ENCODE assay signal across 8 cellular contexts in the genomic region with DNA sequence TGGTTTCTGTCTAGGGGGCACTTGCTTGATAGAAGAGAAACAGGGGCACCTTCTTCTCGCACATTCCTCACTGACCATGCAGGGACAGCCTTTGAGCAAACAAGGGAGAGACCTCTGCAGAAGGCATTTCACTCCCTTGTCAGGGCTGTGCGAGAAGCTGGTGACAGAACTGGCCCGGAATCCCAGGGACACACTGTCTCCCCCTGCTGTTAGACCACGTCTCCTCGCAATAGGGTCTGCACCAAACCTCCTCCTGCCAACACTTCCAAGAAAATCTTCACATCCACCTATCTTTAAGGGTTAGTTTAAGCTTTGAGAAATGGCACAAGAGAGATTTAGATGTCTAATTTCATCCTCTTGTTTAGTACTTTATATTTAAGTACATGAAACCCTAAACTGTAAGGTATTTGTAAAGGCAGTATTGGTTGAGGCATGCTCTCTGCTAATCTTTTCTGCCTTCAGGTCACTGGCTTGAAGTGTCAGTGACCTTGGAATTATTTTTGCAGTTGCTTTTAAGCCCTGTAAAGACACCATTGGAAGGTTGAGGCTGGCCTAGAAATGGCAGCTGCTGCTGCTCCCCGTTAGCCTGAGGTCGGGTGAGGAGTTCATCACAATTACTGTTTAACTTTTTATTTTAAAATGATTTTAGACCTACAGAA. TPM values are rescaled to one million over a fixed set of nuclear protein-coding genes. Genes with fewer than 3 reads are reported as not detected.
A peak's percentile ranks its signal among the peaks of the same experiment; 100 is the strongest.
DNase-seq lines count a peak whose midpoint lies in the region; ATAC-seq and TF ChIP-seq lines count a peak whose summit lies in the region.

No MANE protein-coding gene starts in this region.

- H3K27ac ChIP-seq in right atrium auricular region = peak overlapping the region; percentile 74 to 90

- DNase-seq in NCI-H2227 (lab: John Stamatoyannopoulos, UW; ENCODE audit: unreplicated experiment) (peak; percentile 9), NCI-H2227 treated with DMSO at 0.1 percent for 48 hours (lab: John Stamatoyannopoulos, UW) (no peak), right atrium auricular region (ENCODE audit: low spot score) (no peak)
- DNase-seq in activated CD8-positive, alpha-beta memory T cell treated with anti-CD3 and anti-CD28 coated beads, Interleukin-2, amount 50 U/mL, for 4 hours = peak; percentile 23
- DNase-seq in stimulated activated CD4-positive, alpha-beta T cell treated with anti-CD3 and anti-CD28 coated beads, Interleukin-1b, Interleukin-23, amount 100 ng/mL, for 48 hours = peak; percentile 25

- TF ChIP-seq CTCF in Loucy (conservative IDR thresholded peaks at IDR 0.05; ENCODE audit: low read length) (peak; percentile 95), right atrium auricular region (IDR thresholded peaks at IDR 0.05) (peak; percentile 33 to 68)

- no peaks in the 10 kb centered on the region for H3K4me1 ChIP-seq in Loucy (ENCODE audit: insufficient read depth, low read length, poor library complexity, severe bottlenecking)
- peaks cover 0 to 37% of the 10 kb centered on the region in 2 donors for H3K4me1 ChIP-seq in right atrium auricular region

- no peaks in the 10 kb centered on the region for H3K9me3 ChIP-seq in Loucy (ENCODE audit: insufficient read depth, low read depth, low read length)
- no peaks in the 10 kb centered on the region for H3K9me3 ChIP-seq in right atrium auricular region

- no peak overlapping the region for H3K4me3 ChIP-seq in Loucy (ENCODE audit: low read length, poor library complexity, severe bottlenecking)
- H3K4me3 ChIP-seq in right atrium auricular region = no peak overlapping the region

- no peak overlapping the region for H3K9ac ChIP-seq in Loucy (ENCODE audit: low read depth, low read length, poor library complexity, severe bottlenecking)

- H3K4me2 ChIP-seq in Loucy (ENCODE audit: low read depth, low read length, poor library complexity, severe bottlenecking) = no peak overlapping the region

- H3K79me2 ChIP-seq in Loucy (ENCODE audit: insufficient read depth, low read length) = no peaks in the 10 kb centered on the region

- peak overlapping the region; percentile 31 for H2AFZ ChIP-seq in Loucy (ENCODE audit: low read length)

- H3K36me3 ChIP-seq in Loucy (ENCODE audit: insufficient read depth, low read length) (no peaks in the 10 kb centered on the region), right atrium auricular region (no peaks in the 10 kb centered on the region)

- H3K27me3 ChIP-seq in Loucy (ENCODE audit: insufficient read depth, low read length, poor library complexity, severe bottlenecking) (peaks cover 7% of the 10 kb centered on the region), right atrium auricular region (no peaks in the 10 kb centered on the region)

- no peaks in the 10 kb centered on the region for H3K9me2 ChIP-seq in Loucy (replicated peaks; ENCODE audit: low read depth, low read length)

- no peaks in the 10 kb centered on the region for H4K20me1 ChIP-seq in Loucy (ENCODE audit: insufficient read depth, low read length, poor library complexity, severe bottlenecking)

- H3F3A ChIP-seq in Loucy (ENCODE audit: low read depth) = no peaks in the 10 kb centered on the region

- ATAC-seq in GM19463 (IDR thresholded peaks at IDR 0.05; ENCODE audit: unreplicated experiment) (no peak), GM21723 (IDR thresholded peaks at IDR 0.05; ENCODE audit: unreplicated experiment) (no peak)

RNA-seq across cellular contexts. Expression of gene RBM20, which starts 37.0 kb away (rescaled TPM):
- total RNA-seq in right atrium auricular region = 10 to 100 TPM; 51.7 to 59.9 TPM

Comparison
In these comparisons a context has a peak if more than half of its experiments do, and no peak if none do; other contexts are left out.
1. DNase-seq: peak in NCI-H2227 (single experiment), activated CD8-positive, alpha-beta memory T cell treated with anti-CD3 and anti-CD28 coated beads, Interleukin-2, amount 50 U/mL, for 4 hours (single experiment) and stimulated activated CD4-positive, alpha-beta T cell treated with anti-CD3 and anti-CD28 coated beads, Interleukin-1b, Interleukin-23, amount 100 ng/mL, for 48 hours (single experiment); none in NCI-H2227 treated with DMSO at 0.1 percent for 48 hours (single experiment) and right atrium auricular region (single experiment).